Comparison of ENCODE assay signal across 1 cellular context in genomic region chr13:48302920-48303330, GRCh38.
TF ChIP-seq lines count a peak whose summit lies in the region.

No MANE protein-coding gene starts in this region.

TF ChIP-seq in HEK293, 187 proteins besides CTCF, POLR2A, EP300 and RAD21 (continued from another document):
- TF ChIP-seq ELK4 (IDR thresholded peaks at IDR 0.05; ENCODE audit: borderline replicate concordance, low read depth, low read length) (no peak), ZNF629 (tag by site-specific recombination; IDR thresholded peaks at IDR 0.05) (no peak), ZNF2 (tag by site-specific recombination; IDR thresholded peaks at IDR 0.05) (no peak), FEZF1 (tag by site-specific recombination; IDR thresholded peaks at IDR 0.05) (peak; percentile 18; the same call in 1 of the 2 replicates), ZFP3 (tag by site-specific recombination; IDR thresholded peaks at IDR 0.05; ENCODE audit: low read depth) (peak; percentile 74; the same call in 1 of the 2 replicates), ZNF664 (tag by site-specific recombination; IDR thresholded peaks at IDR 0.05) (no peak), ZFP37 (tag by site-specific recombination; IDR thresholded peaks at IDR 0.05) (no peak), ZNF362 (tag by site-specific recombination; IDR thresholded peaks at IDR 0.05) (peak; percentile 67; the same call in 1 of the 2 replicates), ZNF335 (tag by site-specific recombination; conservative IDR thresholded peaks at IDR 0.05) (peak; percentile 76), ZNF423 (tag by site-specific recombination; IDR thresholded peaks at IDR 0.05) (no peak), ZNF366 (tag by site-specific recombination; conservative IDR thresholded peaks at IDR 0.05) (0 out of 2 replicates have a peak, but pooled peaks have one; percentile 31)
TF ChIP-seq in HEK293: peak in this region for 6.
